10 cellular contexts compared by ENCODE assay signal in genomic region chr4:81839347-81840042, GRCh38.
DNase-seq lines count a peak whose midpoint lies in the region; ATAC-seq and TF ChIP-seq lines count a peak whose summit lies in the region.
"Had no signal": no experiment of that assay in that cellular context is flagged by ENCODE, and none has a peak within 500 bp of the region (broad histone marks: within the 10 kb centered on the region; RNA-seq: fewer than 3 reads in every experiment).

No MANE protein-coding gene starts in this region.

- no peak for TF ChIP-seq CTCF in activated CD8-positive, alpha-beta T cell treated with anti-CD3 and anti-CD28 coated beads for 36 hours (IDR thresholded peaks at IDR 0.05)

- no peaks in the 10 kb centered on the region for H3K9me3 Mint-ChIP-seq in activated CD8-positive, alpha-beta T cell treated with anti-CD3 and anti-CD28 coated beads for 36 hours
- H3K9me3 Mint-ChIP-seq in activated CD8-positive, alpha-beta T cell treated with anti-CD3 and anti-CD28 coated beads, Interleukin-2, amount 10 ng/mL, durations not matched to agents 7 days and 5 days (ENCODE audit: insufficient read depth) = no peaks in the 10 kb centered on the region
- no peaks in the 10 kb centered on the region for H3K9me3 Mint-ChIP-seq in stimulated activated effector memory CD8-positive, alpha-beta T cell treated with anti-CD3 and anti-CD28 coated beads, Interleukin-12 subunit alpha, Interleukin-12 subunit beta, amount 100 ng/mL, for 72 hours

- H3K27me3 Mint-ChIP-seq in activated CD8-positive, alpha-beta T cell treated with anti-CD3 and anti-CD28 coated beads for 36 hours = no peaks in the 10 kb centered on the region
- peaks cover 3% of the 10 kb centered on the region for H3K27me3 Mint-ChIP-seq in activated CD8-positive, alpha-beta T cell treated with anti-CD3 and anti-CD28 coated beads, Interleukin-2, amount 10 ng/mL, durations not matched to agents 7 days and 5 days (ENCODE audit: low read depth)

- no peaks in the 10 kb centered on the region for H3K36me3 Mint-ChIP-seq in activated CD8-positive, alpha-beta T cell treated with anti-CD3 and anti-CD28 coated beads for 36 hours (ENCODE audit: low read depth)
- no peaks in the 10 kb centered on the region for H3K36me3 Mint-ChIP-seq in activated CD8-positive, alpha-beta T cell treated with anti-CD3 and anti-CD28 coated beads, Interleukin-2, amount 10 ng/mL, durations not matched to agents 7 days and 5 days (ENCODE audit: low read depth)
- H3K36me3 Mint-ChIP-seq in stimulated activated effector memory CD8-positive, alpha-beta T cell treated with anti-CD3 and anti-CD28 coated beads, Interleukin-12 subunit alpha, Interleukin-12 subunit beta, amount 100 ng/mL, for 72 hours = no peaks in the 10 kb centered on the region

- CTCF ChIA-PET in activated CD8-positive, alpha-beta T cell treated with anti-CD3 and anti-CD28 coated beads for 36 hours (lab: Charles Lee) = interaction anchor here (1.2 kb wide), 2 partner anchors 372 to 375 kb away, joined by 3 to 4 read pairs; no protein-coding TSS in a partner anchor
- CTCF ChIA-PET in activated CD8-positive, alpha-beta T cell treated with anti-CD3 and anti-CD28 coated beads, Interleukin-2, amount 10 ng/mL, durations not matched to agents 7 days and 5 days (lab: Charles Lee) = interaction anchor here (0.9 to 3.4 kb wide), 2 partner anchors 74 to 372 kb away, joined by 4 to 15 read pairs; no protein-coding TSS in a partner anchor

- DNase-seq in activated CD8-positive, alpha-beta T cell treated with anti-CD3 and anti-CD28 coated beads for 36 hours = peak; percentile 33
- DNase-seq in activated CD8-positive, alpha-beta T cell treated with anti-CD3 and anti-CD28 coated beads, Interleukin-2, amount 10 ng/mL, durations not matched to agents 7 days and 5 days = no peak
- DNase-seq in NCI-H345 treated with DMSO at 0.1 percent for 48 hours (lab: John Stamatoyannopoulos, UW; ENCODE audit: unreplicated experiment) (peak; percentile 40), left ventricle myocardium superior (no peak)
- no peak for DNase-seq in stimulated activated effector memory CD8-positive, alpha-beta T cell treated with anti-CD3 and anti-CD28 coated beads, Interleukin-12 subunit alpha, Interleukin-12 subunit beta, amount 100 ng/mL, for 72 hours (ENCODE audit: low spot score in 2 of 2)
- DNase-seq in activated CD8-positive, alpha-beta memory T cell treated with anti-CD3 and anti-CD28 coated beads, Interleukin-2, amount 50 U/mL, for 48 hours = no peak
- no peak for DNase-seq in activated CD8-positive, alpha-beta memory T cell treated with anti-CD3 and anti-CD28 coated beads for 24 hours
- DNase-seq: stimulated activated CD4-positive, alpha-beta T cell treated with anti-CD3 and anti-CD28 coated beads, Interleukin-2, amount 100 ng/mL, for 24 hours; T-helper 2 cell had no signal

- H3K4me3 Mint-ChIP-seq in activated CD8-positive, alpha-beta T cell treated with anti-CD3 and anti-CD28 coated beads for 36 hours = no peak overlapping the region
- no peak overlapping the region for H3K4me3 Mint-ChIP-seq in activated CD8-positive, alpha-beta T cell treated with anti-CD3 and anti-CD28 coated beads, Interleukin-2, amount 10 ng/mL, durations not matched to agents 7 days and 5 days
- H3K4me3 Mint-ChIP-seq in stimulated activated effector memory CD8-positive, alpha-beta T cell treated with anti-CD3 and anti-CD28 coated beads, Interleukin-12 subunit alpha, Interleukin-12 subunit beta, amount 100 ng/mL, for 72 hours = no peak overlapping the region

- H3K4me1 Mint-ChIP-seq in activated CD8-positive, alpha-beta T cell treated with anti-CD3 and anti-CD28 coated beads for 36 hours (ENCODE audit: low read depth) = peaks cover 17% of the 10 kb centered on the region
- H3K4me1 Mint-ChIP-seq in activated CD8-positive, alpha-beta T cell treated with anti-CD3 and anti-CD28 coated beads, Interleukin-2, amount 10 ng/mL, durations not matched to agents 7 days and 5 days (ENCODE audit: low read depth) = no peaks in the 10 kb centered on the region
- H3K4me1 Mint-ChIP-seq in stimulated activated effector memory CD8-positive, alpha-beta T cell treated with anti-CD3 and anti-CD28 coated beads, Interleukin-12 subunit alpha, Interleukin-12 subunit beta, amount 100 ng/mL, for 72 hours = peaks cover 20% of the 10 kb centered on the region

- peak; percentile 83 for ATAC-seq in activated CD8-positive, alpha-beta T cell treated with anti-CD3 and anti-CD28 coated beads for 36 hours
- ATAC-seq in activated CD8-positive, alpha-beta T cell treated with anti-CD3 and anti-CD28 coated beads, Interleukin-2, amount 10 ng/mL, durations not matched to agents 7 days and 5 days = no peak
- ATAC-seq in HG02759 (IDR thresholded peaks at IDR 0.05; ENCODE audit: unreplicated experiment) (peak; percentile 78), left ventricle myocardium superior (no peak)
- ATAC-seq in stimulated activated effector memory CD8-positive, alpha-beta T cell treated with anti-CD3 and anti-CD28 coated beads, Interleukin-12 subunit alpha, Interleukin-12 subunit beta, amount 100 ng/mL, for 72 hours = peak; percentile 57

- POLR2A ChIA-PET in activated CD8-positive, alpha-beta T cell treated with anti-CD3 and anti-CD28 coated beads for 36 hours (lab: Charles Lee) = interaction anchor here (0.6 kb wide), 1 partner anchor 11 kb away, joined by 3 read pairs; no protein-coding TSS in a partner anchor
- POLR2A ChIA-PET in activated CD8-positive, alpha-beta T cell treated with anti-CD3 and anti-CD28 coated beads, Interleukin-2, amount 10 ng/mL, durations not matched to agents 7 days and 5 days (lab: Charles Lee) = interaction anchor here (0.5 kb wide), 1 partner anchor 92 kb away, joined by 3 read pairs; no protein-coding TSS in a partner anchor

- intact Hi-C loops in activated CD8-positive, alpha-beta T cell treated with anti-CD3 and anti-CD28 coated beads for 36 hours (cut with micrococcal nuclease) = loop anchor here (5.0 to 10.0 kb wide), 2 partner anchors 115 to 432 kb away; no protein-coding TSS in a partner anchor
- intact Hi-C loops in left ventricle myocardium superior (cut with micrococcal nuclease) = loop anchor here (10.0 kb wide), 1 partner anchor 435 kb away; no protein-coding TSS in a partner anchor

- no peak overlapping the region for H3K27ac Mint-ChIP-seq in activated CD8-positive, alpha-beta T cell treated with anti-CD3 and anti-CD28 coated beads for 36 hours
- no peak overlapping the region for H3K27ac Mint-ChIP-seq in activated CD8-positive, alpha-beta T cell treated with anti-CD3 and anti-CD28 coated beads, Interleukin-2, amount 10 ng/mL, durations not matched to agents 7 days and 5 days
- no peak overlapping the region for H3K27ac Mint-ChIP-seq in stimulated activated effector memory CD8-positive, alpha-beta T cell treated with anti-CD3 and anti-CD28 coated beads, Interleukin-12 subunit alpha, Interleukin-12 subunit beta, amount 100 ng/mL, for 72 hours

Comparison
In these comparisons a context has a peak if more than half of its experiments do, and no peak if none do; other contexts are left out.
1. ATAC-seq: peak in activated CD8-positive, alpha-beta T cell treated with anti-CD3 and anti-CD28 coated beads for 36 hours (single experiment), HG02759 (single experiment) and stimulated activated effector memory CD8-positive, alpha-beta T cell treated with anti-CD3 and anti-CD28 coated beads, Interleukin-12 subunit alpha, Interleukin-12 subunit beta, amount 100 ng/mL, for 72 hours (single experiment); none in activated CD8-positive, alpha-beta T cell treated with anti-CD3 and anti-CD28 coated beads, Interleukin-2, amount 10 ng/mL, durations not matched to agents 7 days and 5 days (single experiment) and left ventricle myocardium superior (single experiment).
2. DNase-seq: peak in activated CD8-positive, alpha-beta T cell treated with anti-CD3 and anti-CD28 coated beads for 36 hours (single experiment) and NCI-H345 treated with DMSO at 0.1 percent for 48 hours (single experiment); none in activated CD8-positive, alpha-beta T cell treated with anti-CD3 and anti-CD28 coated beads, Interleukin-2, amount 10 ng/mL, durations not matched to agents 7 days and 5 days (single experiment), stimulated activated effector memory CD8-positive, alpha-beta T cell treated with anti-CD3 and anti-CD28 coated beads, Interleukin-12 subunit alpha, Interleukin-12 subunit beta, amount 100 ng/mL, for 72 hours (0 of 2), left ventricle myocardium superior (single experiment), activated CD8-positive, alpha-beta memory T cell treated with anti-CD3 and anti-CD28 coated beads, Interleukin-2, amount 50 U/mL, for 48 hours (single experiment) and activated CD8-positive, alpha-beta memory T cell treated with anti-CD3 and anti-CD28 coated beads for 24 hours (single experiment).